1 cellular context compared by ENCODE assay signal in the genomic region with DNA sequence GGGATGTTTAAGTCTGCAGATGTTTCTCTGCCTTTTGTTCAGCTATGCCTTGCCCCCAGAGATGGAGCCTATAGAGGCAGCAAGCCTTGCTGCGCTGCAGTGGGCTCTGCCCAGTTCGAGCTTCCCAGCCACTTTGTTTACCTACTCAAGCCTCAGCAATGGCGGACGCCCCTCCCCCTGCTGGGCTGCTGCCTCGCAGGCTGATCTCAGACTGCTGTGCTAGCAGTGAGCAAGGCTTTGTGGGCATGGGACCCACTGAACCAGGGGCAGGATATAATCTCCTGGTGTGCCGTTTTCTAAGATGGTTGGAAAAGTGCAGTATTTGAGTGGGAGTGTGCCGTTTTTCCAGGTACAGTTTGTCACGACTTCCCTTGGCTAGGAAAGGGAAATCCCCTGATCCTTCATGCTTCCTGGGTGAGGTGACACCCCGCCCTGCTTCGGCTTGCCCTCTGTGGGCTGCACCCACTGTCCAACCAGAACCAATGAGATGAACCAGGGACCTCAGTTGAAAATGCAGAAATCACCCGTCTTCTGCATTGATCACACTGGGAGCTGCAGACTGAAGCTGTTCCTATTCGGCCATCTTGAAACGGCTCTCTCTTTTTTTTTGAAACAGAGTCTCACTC.
TF ChIP-seq lines count a peak whose summit lies in the region.

No MANE protein-coding gene starts in this region.

TF ChIP-seq in K562, 482 proteins besides CTCF, POLR2A, EP300 and RAD21:
- TF ChIP-seq, protein P1, sequence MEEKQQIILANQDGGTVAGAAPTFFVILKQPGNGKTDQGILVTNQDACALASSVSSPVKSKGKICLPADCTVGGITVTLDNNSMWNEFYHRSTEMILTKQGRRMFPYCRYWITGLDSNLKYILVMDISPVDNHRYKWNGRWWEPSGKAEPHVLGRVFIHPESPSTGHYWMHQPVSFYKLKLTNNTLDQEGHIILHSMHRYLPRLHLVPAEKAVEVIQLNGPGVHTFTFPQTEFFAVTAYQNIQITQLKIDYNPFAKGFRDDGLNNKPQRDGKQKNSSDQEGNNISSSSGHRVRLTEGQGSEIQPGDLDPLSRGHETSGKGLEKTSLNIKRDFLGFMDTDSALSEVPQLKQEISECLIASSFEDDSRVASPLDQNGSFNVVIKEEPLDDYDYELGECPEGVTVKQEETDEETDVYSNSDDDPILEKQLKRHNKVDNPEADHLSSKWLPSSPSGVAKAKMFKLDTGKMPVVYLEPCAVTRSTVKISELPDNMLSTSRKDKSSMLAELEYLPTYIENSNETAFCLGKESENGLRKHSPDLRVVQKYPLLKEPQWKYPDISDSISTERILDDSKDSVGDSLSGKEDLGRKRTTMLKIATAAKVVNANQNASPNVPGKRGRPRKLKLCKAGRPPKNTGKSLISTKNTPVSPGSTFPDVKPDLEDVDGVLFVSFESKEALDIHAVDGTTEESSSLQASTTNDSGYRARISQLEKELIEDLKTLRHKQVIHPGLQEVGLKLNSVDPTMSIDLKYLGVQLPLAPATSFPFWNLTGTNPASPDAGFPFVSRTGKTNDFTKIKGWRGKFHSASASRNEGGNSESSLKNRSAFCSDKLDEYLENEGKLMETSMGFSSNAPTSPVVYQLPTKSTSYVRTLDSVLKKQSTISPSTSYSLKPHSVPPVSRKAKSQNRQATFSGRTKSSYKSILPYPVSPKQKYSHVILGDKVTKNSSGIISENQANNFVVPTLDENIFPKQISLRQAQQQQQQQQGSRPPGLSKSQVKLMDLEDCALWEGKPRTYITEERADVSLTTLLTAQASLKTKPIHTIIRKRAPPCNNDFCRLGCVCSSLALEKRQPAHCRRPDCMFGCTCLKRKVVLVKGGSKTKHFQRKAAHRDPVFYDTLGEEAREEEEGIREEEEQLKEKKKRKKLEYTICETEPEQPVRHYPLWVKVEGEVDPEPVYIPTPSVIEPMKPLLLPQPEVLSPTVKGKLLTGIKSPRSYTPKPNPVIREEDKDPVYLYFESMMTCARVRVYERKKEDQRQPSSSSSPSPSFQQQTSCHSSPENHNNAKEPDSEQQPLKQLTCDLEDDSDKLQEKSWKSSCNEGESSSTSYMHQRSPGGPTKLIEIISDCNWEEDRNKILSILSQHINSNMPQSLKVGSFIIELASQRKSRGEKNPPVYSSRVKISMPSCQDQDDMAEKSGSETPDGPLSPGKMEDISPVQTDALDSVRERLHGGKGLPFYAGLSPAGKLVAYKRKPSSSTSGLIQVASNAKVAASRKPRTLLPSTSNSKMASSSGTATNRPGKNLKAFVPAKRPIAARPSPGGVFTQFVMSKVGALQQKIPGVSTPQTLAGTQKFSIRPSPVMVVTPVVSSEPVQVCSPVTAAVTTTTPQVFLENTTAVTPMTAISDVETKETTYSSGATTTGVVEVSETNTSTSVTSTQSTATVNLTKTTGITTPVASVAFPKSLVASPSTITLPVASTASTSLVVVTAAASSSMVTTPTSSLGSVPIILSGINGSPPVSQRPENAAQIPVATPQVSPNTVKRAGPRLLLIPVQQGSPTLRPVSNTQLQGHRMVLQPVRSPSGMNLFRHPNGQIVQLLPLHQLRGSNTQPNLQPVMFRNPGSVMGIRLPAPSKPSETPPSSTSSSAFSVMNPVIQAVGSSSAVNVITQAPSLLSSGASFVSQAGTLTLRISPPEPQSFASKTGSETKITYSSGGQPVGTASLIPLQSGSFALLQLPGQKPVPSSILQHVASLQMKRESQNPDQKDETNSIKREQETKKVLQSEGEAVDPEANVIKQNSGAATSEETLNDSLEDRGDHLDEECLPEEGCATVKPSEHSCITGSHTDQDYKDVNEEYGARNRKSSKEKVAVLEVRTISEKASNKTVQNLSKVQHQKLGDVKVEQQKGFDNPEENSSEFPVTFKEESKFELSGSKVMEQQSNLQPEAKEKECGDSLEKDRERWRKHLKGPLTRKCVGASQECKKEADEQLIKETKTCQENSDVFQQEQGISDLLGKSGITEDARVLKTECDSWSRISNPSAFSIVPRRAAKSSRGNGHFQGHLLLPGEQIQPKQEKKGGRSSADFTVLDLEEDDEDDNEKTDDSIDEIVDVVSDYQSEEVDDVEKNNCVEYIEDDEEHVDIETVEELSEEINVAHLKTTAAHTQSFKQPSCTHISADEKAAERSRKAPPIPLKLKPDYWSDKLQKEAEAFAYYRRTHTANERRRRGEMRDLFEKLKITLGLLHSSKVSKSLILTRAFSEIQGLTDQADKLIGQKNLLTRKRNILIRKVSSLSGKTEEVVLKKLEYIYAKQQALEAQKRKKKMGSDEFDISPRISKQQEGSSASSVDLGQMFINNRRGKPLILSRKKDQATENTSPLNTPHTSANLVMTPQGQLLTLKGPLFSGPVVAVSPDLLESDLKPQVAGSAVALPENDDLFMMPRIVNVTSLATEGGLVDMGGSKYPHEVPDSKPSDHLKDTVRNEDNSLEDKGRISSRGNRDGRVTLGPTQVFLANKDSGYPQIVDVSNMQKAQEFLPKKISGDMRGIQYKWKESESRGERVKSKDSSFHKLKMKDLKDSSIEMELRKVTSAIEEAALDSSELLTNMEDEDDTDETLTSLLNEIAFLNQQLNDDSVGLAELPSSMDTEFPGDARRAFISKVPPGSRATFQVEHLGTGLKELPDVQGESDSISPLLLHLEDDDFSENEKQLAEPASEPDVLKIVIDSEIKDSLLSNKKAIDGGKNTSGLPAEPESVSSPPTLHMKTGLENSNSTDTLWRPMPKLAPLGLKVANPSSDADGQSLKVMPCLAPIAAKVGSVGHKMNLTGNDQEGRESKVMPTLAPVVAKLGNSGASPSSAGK (IDR thresholded peaks at IDR 0.05): no peak
- no peak for TF ChIP-seq SRSF3 (IDR thresholded peaks at IDR 0.05; ENCODE audit: insufficient read depth, low read length)
- TF ChIP-seq FIP1L1 (IDR thresholded peaks at IDR 0.05; ENCODE audit: low read depth, low read length, poor library complexity, severe bottlenecking): no peak
- TF ChIP-seq YY1 (IDR thresholded peaks at IDR 0.05; ENCODE audit: borderline replicate concordance in 1 of 3, control insufficient read depth in 1 of 3, extremely low read depth in 1 of 3, insufficient read depth in 3 of 3, insufficient read length in 1 of 3, insufficient replicate concordance in 2 of 3, low read depth in 1 of 3, low read length in 2 of 3): peak in 1 of 3 experiments; percentile 38
